In the genomic region with DNA sequence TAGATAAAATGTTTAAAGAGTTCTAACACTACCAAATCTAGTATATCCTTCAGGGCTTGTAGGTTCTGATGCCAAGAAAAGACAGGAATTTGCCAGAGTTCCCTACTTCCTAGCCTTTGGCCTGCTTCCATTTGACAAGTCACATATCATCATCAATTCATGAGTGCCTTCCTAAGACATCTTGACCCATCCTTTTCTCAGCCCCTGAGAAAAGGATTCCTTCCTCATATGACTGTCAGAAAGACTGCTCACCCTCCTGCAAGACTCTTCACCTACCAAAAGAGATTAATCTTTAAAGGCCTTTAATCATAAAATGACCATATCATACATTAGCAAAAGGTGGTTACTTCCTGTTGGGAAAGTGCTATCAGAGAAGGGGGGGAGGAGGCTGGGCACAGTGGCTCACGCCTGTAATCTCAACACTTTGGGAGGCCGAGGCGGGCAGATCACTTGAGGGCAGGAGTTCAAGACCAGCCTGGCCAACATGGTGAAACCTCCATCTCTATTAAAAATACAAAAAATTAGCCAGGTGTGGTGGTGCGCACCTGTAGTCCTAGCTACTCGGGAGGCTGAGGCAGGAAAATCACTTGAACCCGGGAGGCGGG, we compare ENCODE assay signal across 8 cellular contexts. TPM values are rescaled to one million over a fixed set of nuclear protein-coding genes. Genes with fewer than 3 reads are reported as not detected.
DNase-seq lines count a peak whose midpoint lies in the region; ATAC-seq, FAIRE-seq and TF ChIP-seq lines count a peak whose summit lies in the region.
"Not testable (repeated sequence)": the region's sequence is repeated elsewhere in the genome, so short reads cannot be mapped to it uniquely, and the experiment has no call there.

No MANE protein-coding gene starts in this region.

- POLR2A ChIA-PET in CD8-positive, alpha-beta memory T cell (lab: Charles Lee): not testable (repeated sequence)

- H3K27me3 ChIP-seq in CD8-positive, alpha-beta memory T cell (ENCODE audit: insufficient read depth, low read length, poor library complexity, severe bottlenecking); pancreas; tibial artery: not testable (repeated sequence)

- peak overlapping the region in 6 of 8 donors; percentile 39 to 77 (median 48) for H3K27ac Mint-ChIP-seq in CD8-positive, alpha-beta memory T cell
- not testable (repeated sequence) for H3K27ac Mint-ChIP-seq in activated naive CD8-positive, alpha-beta T cell
- H3K27ac Mint-ChIP-seq in mesothelial cell of epicardium: peak overlapping the region; percentile 84

- H3K4me3 Mint-ChIP-seq in CD8-positive, alpha-beta memory T cell: peak overlapping the region in 2 of 7 donors; percentile 7 to 60
- H3K4me3 Mint-ChIP-seq in activated naive CD8-positive, alpha-beta T cell: peak overlapping the region; percentile 4
- not testable (repeated sequence) for H3K4me3 Mint-ChIP-seq in mesothelial cell of epicardium

- H3K4me1 ChIP-seq in CD8-positive, alpha-beta memory T cell (ENCODE audit: insufficient read depth, low read length): peaks cover 30% of the 10 kb centered on the region
- H3K4me1 ChIP-seq in pancreas (peaks cover 19 to 57% (median 44%) of the 10 kb centered on the region in 3 donors), tibial artery (peaks cover 0 to 61% (median 19%) of the 10 kb centered on the region in 4 donors)

- intact Hi-C loops in pancreas (cut with DNase I) (loop anchor here in 1 of 3 donors (5.0 kb wide), 1 partner anchor 130 kb away; no protein-coding TSS in a partner anchor), tibial artery (cut with DNase I; ENCODE audit: low total_unique reads) (loop anchor here (10.0 kb wide), 1 partner anchor 138 kb away; no protein-coding TSS in a partner anchor)

- DNase-seq in CD8-positive, alpha-beta memory T cell; mesothelial cell of epicardium (ENCODE audit: low spot score in 2 of 2, unreplicated experiment in 2 of 2); pancreas; tibial artery: not testable (repeated sequence)
- DNase-seq in OCI-M1 (lab: John Stamatoyannopoulos, UW) (peak; percentile 16), fibroblast of the aortic adventitia (ENCODE audit: low read depth) (peak; percentile 16)

- peaks cover 0 to 26% (median 3%) of the 10 kb centered on the region in 3 donors for H3K36me3 Mint-ChIP-seq in CD8-positive, alpha-beta memory T cell
- H3K36me3 Mint-ChIP-seq in activated naive CD8-positive, alpha-beta T cell; mesothelial cell of epicardium: not testable (repeated sequence)

- CTCF ChIA-PET in CD8-positive, alpha-beta memory T cell (lab: Charles Lee): not testable (repeated sequence)

- H3K4me1 Mint-ChIP-seq in CD8-positive, alpha-beta memory T cell: peaks cover 45 to 73% (median 67%) of the 10 kb centered on the region in 3 donors
- peaks cover 56% of the 10 kb centered on the region for H3K4me1 Mint-ChIP-seq in activated naive CD8-positive, alpha-beta T cell (ENCODE audit: low read depth)
- peaks cover 30% of the 10 kb centered on the region for H3K4me1 Mint-ChIP-seq in mesothelial cell of epicardium

- not testable (repeated sequence) for H3K36me3 ChIP-seq in CD8-positive, alpha-beta memory T cell (ENCODE audit: insufficient read depth, low read length); pancreas; tibial artery

- FAIRE-seq in pancreas (lab: Jason Lieb, UNC): not testable (repeated sequence)

- H3K9me3 Mint-ChIP-seq in CD8-positive, alpha-beta memory T cell; activated naive CD8-positive, alpha-beta T cell (ENCODE audit: low read depth); mesothelial cell of epicardium: not testable (repeated sequence)

- 70 to 73% methylated on average over 7 of the region's 7 CpGs for WGBS in pancreas, 2 donors

- ATAC-seq in pancreas: not testable (repeated sequence)

- H3K27me3 Mint-ChIP-seq in CD8-positive, alpha-beta memory T cell; activated naive CD8-positive, alpha-beta T cell; mesothelial cell of epicardium (ENCODE audit: low read depth): not testable (repeated sequence)

- TF ChIP-seq CTCF in fibroblast of the aortic adventitia (IDR thresholded peaks at IDR 0.05; ENCODE audit: insufficient read depth, low read length); mesothelial cell of epicardium (IDR thresholded peaks at IDR 0.05; ENCODE audit: unreplicated experiment); pancreas (IDR thresholded peaks at IDR 0.05); tibial artery (IDR thresholded peaks at IDR 0.05): not testable (repeated sequence)

- H3K9me3 ChIP-seq in CD8-positive, alpha-beta memory T cell (ENCODE audit: low read length); pancreas; tibial artery: not testable (repeated sequence)

- not testable (repeated sequence) for H3K27ac ChIP-seq in CD8-positive, alpha-beta memory T cell (ENCODE audit: low read depth, low read length)
- H3K27ac ChIP-seq in cingulate gyrus (ENCODE audit: low read depth, low read length): peak overlapping the region; percentile 39
- peak overlapping the region; percentile 12 to 77 (median 62) for H3K27ac ChIP-seq in pancreas
- peak overlapping the region; percentile 47 to 53 for H3K27ac ChIP-seq in tibial artery

- H3K4me3 ChIP-seq in CD8-positive, alpha-beta memory T cell (ENCODE audit: low read length); fibroblast of the aortic adventitia (ENCODE audit: low read depth, low read length); pancreas; tibial artery: not testable (repeated sequence)

RNA-seq across cellular contexts. Expression of a gene that starts 3.3 kb away (rescaled TPM):
- total RNA-seq in CD8-positive, alpha-beta memory T cell: 10 to 100 TPM; 19.6 to 19.8 TPM
- polyA plus RNA-seq in CD8-positive, alpha-beta memory T cell: 3.7 TPM
- total RNA-seq in fibroblast of the aortic adventitia (ENCODE audit: low replicate concordance) (62.0 and 67.7 TPM in 2 replicates), mesothelial cell of epicardium (29.0 to 30.4 TPM (median 30.3 TPM) in 3 replicates), pancreas (10 to 100 TPM; 14.1 to 20.8 (median 17.0) TPM)
- polyA plus RNA-seq in pancreas: 10 to 100 TPM in 1 of 2 donors, 1 to 10 TPM in 1; 5.9 to 11.0 TPM
